13 cellular contexts compared by ENCODE assay signal in genomic region chr5:867300-867699, GRCh38.
"Had no signal": no experiment of that assay in that cellular context is flagged by ENCODE, and none has a peak within 500 bp of the region (broad histone marks: within the 10 kb centered on the region; RNA-seq: fewer than 3 reads in every experiment).

No MANE protein-coding gene starts in this region.

- H3K4me3 ChIP-seq: thoracic aorta had no signal

- ATAC-seq: left lobe of liver, T-helper 17 cell had no signal

- H3K9me3 Mint-ChIP-seq: activated naive CD4-positive, alpha-beta T cell treated with anti-CD3 and anti-CD28 coated beads, Interleukin-2, amount 50 U/mL, for 24 hours; activated T-cell treated with anti-CD3 and anti-CD28 coated beads, Interleukin-2, amount 50 U/mL, for 24 hours; central memory CD8-positive, alpha-beta T cell; immature natural killer cell; memory B cell; nephron progenitor cell; stimulated activated naive CD8-positive, alpha-beta T cell treated with anti-CD3 and anti-CD28 coated beads, Interleukin-15, Interleukin-2, amounts not matched to agents 100 ng/mL and 50 ng/mL, for 24 hours had no signal

- H3K27ac Mint-ChIP-seq: activated T-cell treated with anti-CD3 and anti-CD28 coated beads, Interleukin-2, amount 50 U/mL, for 24 hours; memory B cell; nephron progenitor cell; stimulated activated naive CD8-positive, alpha-beta T cell treated with anti-CD3 and anti-CD28 coated beads, Interleukin-15, Interleukin-2, amounts not matched to agents 100 ng/mL and 50 ng/mL, for 24 hours had no signal

- H3K27ac ChIP-seq: thoracic aorta had no signal

- H3K4me3 Mint-ChIP-seq: activated naive CD4-positive, alpha-beta T cell treated with anti-CD3 and anti-CD28 coated beads, Interleukin-2, amount 50 U/mL, for 24 hours; activated T-cell treated with anti-CD3 and anti-CD28 coated beads, Interleukin-2, amount 50 U/mL, for 24 hours; central memory CD8-positive, alpha-beta T cell; immature natural killer cell; memory B cell; nephron progenitor cell; stimulated activated naive CD8-positive, alpha-beta T cell treated with anti-CD3 and anti-CD28 coated beads, Interleukin-15, Interleukin-2, amounts not matched to agents 100 ng/mL and 50 ng/mL, for 24 hours; T-helper 17 cell had no signal

- H3K27me3 Mint-ChIP-seq: activated naive CD4-positive, alpha-beta T cell treated with anti-CD3 and anti-CD28 coated beads, Interleukin-2, amount 50 U/mL, for 24 hours; activated T-cell treated with anti-CD3 and anti-CD28 coated beads, Interleukin-2, amount 50 U/mL, for 24 hours; central memory CD8-positive, alpha-beta T cell; memory B cell; stimulated activated naive CD8-positive, alpha-beta T cell treated with anti-CD3 and anti-CD28 coated beads, Interleukin-15, Interleukin-2, amounts not matched to agents 100 ng/mL and 50 ng/mL, for 24 hours; T-helper 17 cell had no signal

- H3K4me1 Mint-ChIP-seq: activated naive CD4-positive, alpha-beta T cell treated with anti-CD3 and anti-CD28 coated beads, Interleukin-2, amount 50 U/mL, for 24 hours; immature natural killer cell; memory B cell had no signal

- DNase-seq: activated effector memory CD4-positive, alpha-beta T cell treated with Interleukin-2 at 50 U/mL for 16 hours; activated T-cell treated with anti-CD3 and anti-CD28 coated beads, Interleukin-2, amount 50 U/mL, for 24 hours; immature natural killer cell; nephron progenitor cell; stimulated activated CD4-positive, alpha-beta T cell treated with anti-CD3 and anti-CD28 coated beads, Interleukin-4, amount 100 ng/mL, for 1 hour; stimulated activated CD8-positive, alpha-beta memory T cell treated with anti-CD3 and anti-CD28 coated beads, Interleukin-4, amount 100 ng/mL, for 48 hours; T-helper 17 cell had no signal
